ENCODE assay signal across 9 cellular contexts in genomic region chr9:130682490-130683121, GRCh38. TPM values are rescaled to one million over a fixed set of nuclear protein-coding genes. Genes with fewer than 3 reads are reported as not detected.
DNase-seq lines count a peak whose midpoint lies in the region; ATAC-seq, FAIRE-seq and TF ChIP-seq lines count a peak whose summit lies in the region.
"Had no signal": no experiment of that assay in that cellular context is flagged by ENCODE, and none has a peak within 500 bp of the region (broad histone marks: within the 10 kb centered on the region; RNA-seq: fewer than 3 reads in every experiment).

No MANE protein-coding gene starts in this region.

- peak overlapping the region; percentile 63; the same call in 1 of the 2 replicates for H3K4me2 ChIP-seq in DND-41 (ENCODE audit: insufficient read depth, low read length)

- H3K27ac Mint-ChIP-seq in activated naive CD4-positive, alpha-beta T cell treated with anti-CD3 and anti-CD28 coated beads, Interleukin-2, amount 50 U/mL, for 24 hours, result no peak overlapping the region

- no peaks in the 10 kb centered on the region; the same call in 1 of the 2 replicates for H4K20me1 ChIP-seq in DND-41 (ENCODE audit: insufficient read depth, low read length)

- H3K27me3 ChIP-seq in DND-41 (ENCODE audit: insufficient read depth, low read length, poor library complexity) (no peaks in the 10 kb centered on the region), MG63 (no peaks in the 10 kb centered on the region), pancreas (no peaks in the 10 kb centered on the region), vagina (no peaks in the 10 kb centered on the region)

- FAIRE-seq in pancreas (lab: Jason Lieb, UNC), result peak; percentile 84

- DNase-seq in DND-41 (peak; percentile 46), MG63 (peak; percentile 81), SHP77 treated with DMSO at 0.1 percent for 48 hours (lab: John Stamatoyannopoulos, UW) (peak; percentile 37), glomerular visceral epithelial cell (ENCODE audit: extremely low spot score) (peak; percentile 88), pancreas (peak; percentile 74 to 92 (median 86)), vagina (ENCODE audit: extremely low spot score in 2 of 2) (no peak)

- ATAC-seq in DND-41 (ENCODE audit: insufficient read depth, low read depth) (peak; percentile 65), pancreas (peak; percentile 78 to 94 (median 90)), HG02642 (IDR thresholded peaks at IDR 0.05; ENCODE audit: poor library complexity, unreplicated experiment) (no peak)

- H3K9me3 ChIP-seq in DND-41 (ENCODE audit: insufficient read depth, low read length, severe bottlenecking) (no peaks in the 10 kb centered on the region), MG63 (no peaks in the 10 kb centered on the region), pancreas (no peaks in the 10 kb centered on the region), vagina (no peaks in the 10 kb centered on the region)

- H3K27me3 Mint-ChIP-seq in activated naive CD4-positive, alpha-beta T cell treated with anti-CD3 and anti-CD28 coated beads, Interleukin-2, amount 50 U/mL, for 24 hours, result peaks cover 3% of the 10 kb centered on the region

- H3K4me3 Mint-ChIP-seq in activated naive CD4-positive, alpha-beta T cell treated with anti-CD3 and anti-CD28 coated beads, Interleukin-2, amount 50 U/mL, for 24 hours, result peak overlapping the region; percentile 91

- TF ChIP-seq POLR2A in vagina (IDR thresholded peaks at IDR 0.05), result no peak

- H3K27ac ChIP-seq in DND-41 (ENCODE audit: low read length) (no peak overlapping the region), pancreas (no peak overlapping the region), vagina (no peak overlapping the region)
- H3K27ac ChIP-seq: epithelial cell of prostate had no signal

- H3K9me3 Mint-ChIP-seq in activated naive CD4-positive, alpha-beta T cell treated with anti-CD3 and anti-CD28 coated beads, Interleukin-2, amount 50 U/mL, for 24 hours, result no peaks in the 10 kb centered on the region

- H3K4me1 ChIP-seq in DND-41 (ENCODE audit: insufficient read depth, low read length) (peaks cover 4% of the 10 kb centered on the region; the same call in 1 of the 2 replicates), pancreas (peaks cover 0 to 7% (median 0%) of the 10 kb centered on the region in 3 donors), vagina (peaks cover 17% of the 10 kb centered on the region)

- TF ChIP-seq CTCF in DND-41 (IDR thresholded peaks at IDR 0.05; ENCODE audit: borderline replicate concordance, extremely low read depth, low read length, poor library complexity, severe bottlenecking), result peak; percentile 80
- TF ChIP-seq CTCF in pancreas (IDR thresholded peaks at IDR 0.05), result peak; percentile 60 to 82 (median 74)
- TF ChIP-seq CTCF in vagina (IDR thresholded peaks at IDR 0.05), result peak; percentile 72 to 83 (median 80)

- no peak overlapping the region for H3K9ac ChIP-seq in DND-41 (ENCODE audit: low read depth, low read length)

- H3K79me2 ChIP-seq in DND-41 (ENCODE audit: insufficient read depth, low read length), result no peaks in the 10 kb centered on the region

- peak overlapping the region; percentile 76 for H2AFZ ChIP-seq in DND-41 (ENCODE audit: low read depth, low read length)

- H3K4me3 ChIP-seq in DND-41 (ENCODE audit: low read depth in 1 of 2, low read length in 2 of 2) (peak overlapping the region in 1 of 2 experiments; percentile 23; a peak in 2 of 4 replicates), MG63 (no peak overlapping the region; the same call in 1 of the 2 replicates), pancreas (peak overlapping the region in 2 of 4 donors; percentile 49 to 61), vagina (peak overlapping the region; percentile 47 to 69)

- no peaks in the 10 kb centered on the region for H3K36me3 Mint-ChIP-seq in activated naive CD4-positive, alpha-beta T cell treated with anti-CD3 and anti-CD28 coated beads, Interleukin-2, amount 50 U/mL, for 24 hours

- H3K4me1 Mint-ChIP-seq in activated naive CD4-positive, alpha-beta T cell treated with anti-CD3 and anti-CD28 coated beads, Interleukin-2, amount 50 U/mL, for 24 hours, result peaks cover 10% of the 10 kb centered on the region

- 3% methylated on average over 22 of the region's 22 CpGs for WGBS in pancreas, 2 donors

- intact Hi-C loops in pancreas (cut with DNase I), result loop anchor here in 2 of 3 donors (2.0 kb wide), 1 partner anchor 222 kb away; no protein-coding TSS in a partner anchor
- intact Hi-C loops in vagina (cut with DNase I), result loop anchor here (2.0 kb wide), 1 partner anchor 222 kb away; no protein-coding TSS in a partner anchor

- H3K36me3 ChIP-seq in DND-41 (ENCODE audit: insufficient read depth, low read length), result no peaks in the 10 kb centered on the region
- H3K36me3 ChIP-seq in MG63, result no peaks in the 10 kb centered on the region
- no peaks in the 10 kb centered on the region for H3K36me3 ChIP-seq in pancreas
- H3K36me3 ChIP-seq in vagina, result no peaks in the 10 kb centered on the region

RNA-seq across cellular contexts. Expression of gene EXOSC2, which starts 11.0 kb away (rescaled TPM):
- 31.4 and 46.4 TPM in 2 replicates for total RNA-seq in MG63 (2014; rRNA removed; shearing (Covaris generic); ENCODE audit: low replicate concordance)
- total RNA-seq in pancreas (10 to 100 TPM in 5 of 6 donors, 1 to 10 TPM in 1; 9.1 to 15.5 (median 11.6) TPM), vagina (13.5 TPM)
- 10 to 100 TPM in 1 of 2 donors, 1 to 10 TPM in 1; 9.1 to 14.1 TPM for polyA plus RNA-seq in pancreas

RNA-seq across cellular contexts. Expression of gene PRDM12, which starts 18.2 kb away (rescaled TPM):
- not detected in 2 replicates for total RNA-seq in MG63 (2014; rRNA removed; shearing (Covaris generic); ENCODE audit: low replicate concordance)
- total RNA-seq in pancreas (under 1 TPM in 2 of 6 donors, not detected in 4; 0.06 TPM), vagina (not detected)
- under 1 TPM in 1 of 2 donors, not detected in 1; 0.02 TPM for polyA plus RNA-seq in pancreas

Comparison
In these comparisons a context has a peak if more than half of its experiments do, and no peak if none do; other contexts are left out.
1. DNase-seq: peak in DND-41 (single experiment), MG63 (single experiment), SHP77 treated with DMSO at 0.1 percent for 48 hours (single experiment), glomerular visceral epithelial cell (single experiment) and pancreas (6 of 6); none in vagina (0 of 2).
2. Peak in every context shown above with its lines, with median percentiles within 50 percentile points of each other: CTCF ChIP-seq.